ENCODE assay signal across 1 cellular context in genomic region chr1:59178339-59178744, GRCh38.
TF ChIP-seq lines count a peak whose summit lies in the region.

No MANE protein-coding gene starts in this region.

TF ChIP-seq in HEK293, 187 proteins besides CTCF, POLR2A, EP300 and RAD21 (continued from another document):
- TF ChIP-seq ZNF26 (tag by site-specific recombination; IDR thresholded peaks at IDR 0.05) = no peak
- no peak for TF ChIP-seq YY1 (tag by site-specific recombination; IDR thresholded peaks at IDR 0.05)
- TF ChIP-seq ZNF580 (tag by site-specific recombination; IDR thresholded peaks at IDR 0.05) = no peak
- TF ChIP-seq ZNF747 (tag by site-specific recombination; IDR thresholded peaks at IDR 0.05) = no peak
- no peak for TF ChIP-seq ZBTB17 (tag by site-specific recombination; IDR thresholded peaks at IDR 0.05)
- no peak for TF ChIP-seq ZNF433 (tag by site-specific recombination; IDR thresholded peaks at IDR 0.05; ENCODE audit: low read depth)
